ENCODE assay signal across 8 cellular contexts in genomic region chr5:100890514-100891008, GRCh38. TPM values are rescaled to one million over a fixed set of nuclear protein-coding genes. Genes with fewer than 3 reads are reported as not detected.
DNase-seq lines count a peak whose midpoint lies in the region; ATAC-seq and TF ChIP-seq lines count a peak whose summit lies in the region.

No MANE protein-coding gene starts in this region.

- no peak overlapping the region for H2BK12ac ChIP-seq in H9 (ENCODE audit: insufficient read length, low read depth, low read length)

- no peaks in the 10 kb centered on the region for H3K4me1 ChIP-seq in H9 (ENCODE audit: insufficient read depth, low read length)

- H3K4ac ChIP-seq in H9 (ENCODE audit: low read depth, low read length): no peak overlapping the region

- H3K23me2 ChIP-seq in H9 (ENCODE audit: insufficient read length, low read depth, low read length, poor library complexity, severe bottlenecking): no peaks in the 10 kb centered on the region

- H3K18ac ChIP-seq in H9 (ENCODE audit: insufficient read length, low read depth, low read length): no peak overlapping the region

- peaks cover 74% of the 10 kb centered on the region for H3K4me1 Mint-ChIP-seq in activated naive CD4-positive, alpha-beta T cell treated with anti-CD3 and anti-CD28 coated beads, Interleukin-2, amount 50 U/mL, for 24 hours
- H3K4me1 Mint-ChIP-seq in activated CD8-positive, alpha-beta T cell treated with anti-CD3 and anti-CD28 coated beads for 36 hours (ENCODE audit: low read depth): peaks cover 68% of the 10 kb centered on the region
- H3K4me1 Mint-ChIP-seq in nephron progenitor cell (no peaks in the 10 kb centered on the region), H9 (no peaks in the 10 kb centered on the region)

- no peak overlapping the region for H4K5ac ChIP-seq in H9 (ENCODE audit: insufficient read length, low read depth, low read length)

- no peak for DNase-seq in activated naive CD4-positive, alpha-beta T cell (lab: John Stamatoyannopoulos, UW)
- no peak for DNase-seq in activated CD8-positive, alpha-beta T cell treated with anti-CD3 and anti-CD28 coated beads for 36 hours
- peak; percentile 49 for DNase-seq in renal cortical epithelial cell (ENCODE audit: low read depth)
- DNase-seq in nephron progenitor cell: no peak
- no peak for DNase-seq in NCI-H1694 (lab: John Stamatoyannopoulos, UW)
- DNase-seq in H9: no peak

- intact Hi-C loops in activated CD8-positive, alpha-beta T cell treated with anti-CD3 and anti-CD28 coated beads for 36 hours (cut with micrococcal nuclease): loop anchor here (1.0 kb wide), 1 partner anchor 10 kb away; no protein-coding TSS in a partner anchor

- ATAC-seq in HG03159 (IDR thresholded peaks at IDR 0.05; ENCODE audit: unreplicated experiment): peak; percentile 71
- ATAC-seq in activated CD8-positive, alpha-beta T cell treated with anti-CD3 and anti-CD28 coated beads for 36 hours: peak; percentile 60

- H4K8ac ChIP-seq in H9 (replicated peaks; ENCODE audit: insufficient read length, low read depth, low read length): no peak overlapping the region

- no peaks in the 10 kb centered on the region for H3K9me3 Mint-ChIP-seq in activated naive CD4-positive, alpha-beta T cell treated with anti-CD3 and anti-CD28 coated beads, Interleukin-2, amount 50 U/mL, for 24 hours
- H3K9me3 Mint-ChIP-seq in activated CD8-positive, alpha-beta T cell treated with anti-CD3 and anti-CD28 coated beads for 36 hours: no peaks in the 10 kb centered on the region
- H3K9me3 Mint-ChIP-seq in nephron progenitor cell: no peaks in the 10 kb centered on the region
- no peaks in the 10 kb centered on the region for H3K9me3 Mint-ChIP-seq in H9

- H3K27me3 ChIP-seq in H9 (ENCODE audit: insufficient read depth, low read length): no peaks in the 10 kb centered on the region

- no peak overlapping the region for H3K23ac ChIP-seq in H9 (ENCODE audit: insufficient read length, low read depth, low read length)

- no peak overlapping the region for H2BK120ac ChIP-seq in H9 (ENCODE audit: low read depth, low read length, poor library complexity, severe bottlenecking)

- no peak overlapping the region for H4K91ac ChIP-seq in H9 (ENCODE audit: insufficient read length, low read depth, low read length)

- POLR2A ChIA-PET in activated CD8-positive, alpha-beta T cell treated with anti-CD3 and anti-CD28 coated beads for 36 hours (lab: Charles Lee): interaction anchor here (0.7 to 8.2 kb wide), 2 partner anchors 9 to 12 kb away, joined by 3 to 63 read pairs; partner anchors contain the start of gene ST8SIA4

- peaks cover 20% of the 10 kb centered on the region for H3K36me3 Mint-ChIP-seq in activated naive CD4-positive, alpha-beta T cell treated with anti-CD3 and anti-CD28 coated beads, Interleukin-2, amount 50 U/mL, for 24 hours
- H3K36me3 Mint-ChIP-seq in activated CD8-positive, alpha-beta T cell treated with anti-CD3 and anti-CD28 coated beads for 36 hours (ENCODE audit: low read depth): peaks cover 51% of the 10 kb centered on the region
- peaks cover 5% of the 10 kb centered on the region for H3K36me3 Mint-ChIP-seq in nephron progenitor cell (ENCODE audit: low read depth)
- no peaks in the 10 kb centered on the region for H3K36me3 Mint-ChIP-seq in H9 (ENCODE audit: insufficient read depth in 1 of 3, low read depth in 3 of 3)

- H2AK5ac ChIP-seq in H9 (ENCODE audit: insufficient read length, low read length): no peak overlapping the region

- H3K27ac ChIP-seq in H9 (ENCODE audit: insufficient read length, low read depth, low read length): no peak overlapping the region

- no peak for TF ChIP-seq CTCF in activated CD8-positive, alpha-beta T cell treated with anti-CD3 and anti-CD28 coated beads for 36 hours (IDR thresholded peaks at IDR 0.05)
- TF ChIP-seq CTCF in nephron progenitor cell (IDR thresholded peaks at IDR 0.05) (no peak), H9 (conservative IDR thresholded peaks at IDR 0.05) (no peak)

- no peak overlapping the region for H2BK15ac ChIP-seq in H9 (ENCODE audit: low read depth, low read length)

- no peaks in the 10 kb centered on the region for H3K27me3 Mint-ChIP-seq in activated naive CD4-positive, alpha-beta T cell treated with anti-CD3 and anti-CD28 coated beads, Interleukin-2, amount 50 U/mL, for 24 hours
- no peaks in the 10 kb centered on the region for H3K27me3 Mint-ChIP-seq in activated CD8-positive, alpha-beta T cell treated with anti-CD3 and anti-CD28 coated beads for 36 hours
- H3K27me3 Mint-ChIP-seq in nephron progenitor cell (ENCODE audit: low read depth, poor library complexity) (no peaks in the 10 kb centered on the region), H9 (ENCODE audit: low read depth) (peaks cover 5% of the 10 kb centered on the region)

- H2AFZ ChIP-seq in H9 (ENCODE audit: low read length): no peak overlapping the region

- H3K27ac Mint-ChIP-seq in activated naive CD4-positive, alpha-beta T cell treated with anti-CD3 and anti-CD28 coated beads, Interleukin-2, amount 50 U/mL, for 24 hours: peak overlapping the region; percentile 81
- H3K27ac Mint-ChIP-seq in activated CD8-positive, alpha-beta T cell treated with anti-CD3 and anti-CD28 coated beads for 36 hours: peak overlapping the region; percentile 90
- no peak overlapping the region for H3K27ac Mint-ChIP-seq in nephron progenitor cell
- no peak overlapping the region for H3K27ac Mint-ChIP-seq in H9

- no peak overlapping the region for H3K9ac ChIP-seq in H9 (ENCODE audit: extremely low read depth, insufficient read length, low read length)

- no peak overlapping the region for H3T11ph ChIP-seq in H9 (ENCODE audit: low read length)

- no CpG with 5 or more reads among the region's 3 CpGs for WGBS in H9 (ENCODE audit: extremely low coverage, insufficient read length, low lambda C conversion rate)

- no peaks in the 10 kb centered on the region for H3K79me1 ChIP-seq in H9 (ENCODE audit: insufficient read depth, low read depth, low read length, poor library complexity, severe bottlenecking)

- H4K20me1 ChIP-seq in H9 (ENCODE audit: control insufficient read depth, insufficient read depth, insufficient read length): no peaks in the 10 kb centered on the region

- no peak overlapping the region for H3K56ac ChIP-seq in H9 (ENCODE audit: insufficient read length, low read depth, low read length)

- H2BK5ac ChIP-seq in H9 (ENCODE audit: insufficient read length, low read length): no peak overlapping the region

- no peak overlapping the region for H3K14ac ChIP-seq in H9 (ENCODE audit: insufficient read depth, low read length)

- no peak overlapping the region for H2BK20ac ChIP-seq in H9 (ENCODE audit: low read depth, low read length, poor library complexity, severe bottlenecking)

- no peaks in the 10 kb centered on the region for H3K79me2 ChIP-seq in H9 (ENCODE audit: insufficient read depth, low read length)

- no peak overlapping the region for H3K4me2 ChIP-seq in H9 (ENCODE audit: insufficient read depth, insufficient read length, low read length)

- H3K4me3 Mint-ChIP-seq in activated naive CD4-positive, alpha-beta T cell treated with anti-CD3 and anti-CD28 coated beads, Interleukin-2, amount 50 U/mL, for 24 hours: peak overlapping the region; percentile 62
- peak overlapping the region; percentile 60 for H3K4me3 Mint-ChIP-seq in activated CD8-positive, alpha-beta T cell treated with anti-CD3 and anti-CD28 coated beads for 36 hours
- no peak overlapping the region for H3K4me3 Mint-ChIP-seq in nephron progenitor cell
- no peak overlapping the region for H3K4me3 Mint-ChIP-seq in H9

- CTCF ChIA-PET in activated CD8-positive, alpha-beta T cell treated with anti-CD3 and anti-CD28 coated beads for 36 hours (lab: Charles Lee): interaction anchor here (1.0 to 5.2 kb wide), 2 partner anchors 11 to 50 kb away, joined by 3 to 43 read pairs; partner anchors contain the start of gene ST8SIA4

- H3K9me3 ChIP-seq in H9 (ENCODE audit: control insufficient read depth, low read depth, low read length): no peaks in the 10 kb centered on the region

RNA-seq across cellular contexts. Expression of gene ST8SIA4, which starts 12.5 kb away (rescaled TPM):
- total RNA-seq in activated CD8-positive, alpha-beta T cell treated with anti-CD3 and anti-CD28 coated beads for 36 hours: 10 to 100 TPM; 31.6 to 34.1 TPM
- 0.17 and 3.9 TPM in 2 replicates for total RNA-seq in renal cortical epithelial cell
- not detected in 2 replicates for total RNA-seq in H9 (2021)

Comparison
In these comparisons a context has a peak if more than half of its experiments do, and no peak if none do; other contexts are left out.
1. H3K27ac Mint-ChIP-seq: peak in activated naive CD4-positive, alpha-beta T cell treated with anti-CD3 and anti-CD28 coated beads, Interleukin-2, amount 50 U/mL, for 24 hours (single experiment) and activated CD8-positive, alpha-beta T cell treated with anti-CD3 and anti-CD28 coated beads for 36 hours (single experiment); none in nephron progenitor cell (single experiment) and H9 (0 of 3).
2. H3K4me3 Mint-ChIP-seq: peak in activated naive CD4-positive, alpha-beta T cell treated with anti-CD3 and anti-CD28 coated beads, Interleukin-2, amount 50 U/mL, for 24 hours (single experiment) and activated CD8-positive, alpha-beta T cell treated with anti-CD3 and anti-CD28 coated beads for 36 hours (single experiment); none in nephron progenitor cell (single experiment) and H9 (0 of 2).